In the genomic region with DNA sequence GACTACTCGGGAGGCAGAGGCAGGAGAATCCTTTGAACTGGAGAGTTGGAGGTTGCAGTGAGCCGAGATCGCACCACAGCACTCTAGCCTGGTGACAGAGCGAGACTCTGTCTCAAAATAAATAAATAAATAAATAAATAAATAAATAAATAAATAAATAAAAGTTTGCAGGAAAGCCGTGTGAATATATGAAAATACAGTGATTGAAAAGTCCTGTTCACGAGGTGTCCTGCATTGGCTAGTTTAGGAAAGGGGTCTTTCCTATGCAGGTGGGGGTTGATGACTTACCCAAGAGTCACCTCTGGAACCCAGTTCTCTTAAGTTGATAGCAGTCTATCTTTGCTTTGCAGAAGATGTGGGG, we compare ENCODE assay signal across 25 cellular contexts. TPM values are rescaled to one million over a fixed set of nuclear protein-coding genes. Genes with fewer than 3 reads are reported as not detected.
A peak's percentile ranks its signal among the peaks of the same experiment; 100 is the strongest.
DNase-seq lines count a peak whose midpoint lies in the region; ATAC-seq and TF ChIP-seq lines count a peak whose summit lies in the region.
"Had no signal": no experiment of that assay in that cellular context is flagged by ENCODE, and none has a peak within 500 bp of the region (broad histone marks: within the 10 kb centered on the region; RNA-seq: fewer than 3 reads in every experiment).

No MANE protein-coding gene starts in this region.

- intact Hi-C loops in psoas muscle (cut with DNase I) (no loop called here), testis (cut with DNase I; ENCODE audit: low total_unique reads) (no loop called here)

- DNase-seq in HFFc6 (no peak), psoas muscle (no peak), DMS 273 (lab: John Stamatoyannopoulos, UW; ENCODE audit: unreplicated experiment) (no peak), testis (no peak)
- DNase-seq in activated CD8-positive, alpha-beta T cell treated with anti-CD3 and anti-CD28 coated beads, Interleukin-2, amount 10 ng/mL, durations not matched to agents 7 days and 5 days: no peak
- DNase-seq: activated CD4-positive, alpha-beta T cell treated with anti-CD3 and anti-CD28 coated beads, Interleukin-2, amount 10 ng/mL, durations not matched to agents 24 days and 14 days; activated CD8-positive, alpha-beta memory T cell treated with anti-CD3 and anti-CD28 coated beads, Interleukin-2, amount 10 ng/mL, durations not matched to agents 7 days and 5 days; activated gamma-delta T cell treated with Interleukin-2 at 50 U/mL for 16 hours; activated naive CD8-positive, alpha-beta T cell treated with anti-CD3 and anti-CD28 coated beads, Interleukin-2, amount 10 ng/mL, durations not matched to agents 7 days and 5 days; activated T-cell treated with anti-CD3 and anti-CD28 coated beads, Interleukin-2, amount 50 U/mL, for 4 hours; C1 segment of cervical spinal cord; cerebellar nuclear complex; glutamatergic neuron; Kasumi-1; NCI-H1436 treated with DMSO at 0.1 percent for 48 hours; NCI-H774; RPMI8226; T-cell; transverse colon had no signal

- H3K27ac ChIP-seq in BLaER1 treated with 17β-estradiol and CSF1 and Interleukin-3, amounts not matched to agents 10 nM and 100 nM: no peak overlapping the region
- H3K27ac ChIP-seq in SU-DHL-6 (ENCODE audit: low read depth, low read length): peak overlapping the region; percentile 83; the same call in 1 of the 2 replicates
- peak overlapping the region; percentile 47 for H3K27ac ChIP-seq in psoas muscle
- no peak overlapping the region for H3K27ac ChIP-seq in testis
- H3K27ac ChIP-seq: right atrium auricular region, transverse colon had no signal

- TF ChIP-seq CTCF in HFFc6 (IDR thresholded peaks at IDR 0.05): no peak
- no peak for TF ChIP-seq CTCF in SU-DHL-6 (IDR thresholded peaks at IDR 0.05; ENCODE audit: insufficient read depth, low read length, poor library complexity, severe bottlenecking)
- TF ChIP-seq CTCF in psoas muscle (IDR thresholded peaks at IDR 0.05): no peak
- TF ChIP-seq CTCF in testis (IDR thresholded peaks at IDR 0.05): no peak

- no peaks in the 10 kb centered on the region for H3K9me2 ChIP-seq in SU-DHL-6 (replicated peaks; ENCODE audit: insufficient read depth, low read length)

- no peaks in the 10 kb centered on the region for H3K27me3 ChIP-seq in BLaER1 treated with 17β-estradiol and CSF1 and Interleukin-3, amounts not matched to agents 10 nM and 100 nM
- H3K27me3 ChIP-seq in SU-DHL-6 (ENCODE audit: low read length): no peaks in the 10 kb centered on the region
- H3K27me3 ChIP-seq in psoas muscle (ENCODE audit: insufficient read depth in 3 of 3, low read length in 2 of 3): no peaks in the 10 kb centered on the region
- no peaks in the 10 kb centered on the region for H3K27me3 ChIP-seq in testis
- H3K27me3 ChIP-seq: right atrium auricular region, transverse colon had no signal

- H3K36me3 ChIP-seq in BLaER1 treated with 17β-estradiol and CSF1 and Interleukin-3, amounts not matched to agents 10 nM and 100 nM: peaks cover 13 to 77% (median 48%) of the 10 kb centered on the region in 11 experiments; a peak in 19 of 22 replicates
- H3K36me3 ChIP-seq in SU-DHL-6 (ENCODE audit: low read length) (no peaks in the 10 kb centered on the region), psoas muscle (ENCODE audit: insufficient read depth in 1 of 2, low read depth in 1 of 2) (no peaks in the 10 kb centered on the region), testis (ENCODE audit: low read depth, missing control alignments) (no peaks in the 10 kb centered on the region)
- H3K36me3 ChIP-seq: right atrium auricular region, transverse colon had no signal

- H3K79me2 ChIP-seq in SU-DHL-6 (ENCODE audit: insufficient read depth, low read length): peaks cover 96% of the 10 kb centered on the region

- peaks cover 17% of the 10 kb centered on the region for H3K36me3 Mint-ChIP-seq in HFFc6 (ENCODE audit: low read depth)
- peaks cover 74% of the 10 kb centered on the region for H3K36me3 Mint-ChIP-seq in activated CD8-positive, alpha-beta T cell treated with anti-CD3 and anti-CD28 coated beads, Interleukin-2, amount 10 ng/mL, durations not matched to agents 7 days and 5 days (ENCODE audit: low read depth)

- ATAC-seq in psoas muscle (no peak), HG03442 (IDR thresholded peaks at IDR 0.05; ENCODE audit: unreplicated experiment) (no peak)
- ATAC-seq in activated CD8-positive, alpha-beta T cell treated with anti-CD3 and anti-CD28 coated beads, Interleukin-2, amount 10 ng/mL, durations not matched to agents 7 days and 5 days: no peak
- ATAC-seq: activated CD8-positive, alpha-beta memory T cell treated with anti-CD3 and anti-CD28 coated beads, Interleukin-2, amount 10 ng/mL, durations not matched to agents 7 days and 5 days; activated T-cell treated with anti-CD3 and anti-CD28 coated beads, Interleukin-2, amount 50 U/mL, for 4 hours; esophagus mucosa; T-cell had no signal

- no peak overlapping the region for H3K4me3 ChIP-seq in BLaER1 treated with 17β-estradiol and CSF1 and Interleukin-3, amounts not matched to agents 10 nM and 100 nM
- H3K4me3 ChIP-seq in SU-DHL-6 (ENCODE audit: insufficient read depth, low read length, poor library complexity, severe bottlenecking) (no peak overlapping the region), psoas muscle (peak overlapping the region; percentile 16), testis (no peak overlapping the region)
- H3K4me3 ChIP-seq: GM23248, right atrium auricular region, transverse colon had no signal

- H3K27me3 Mint-ChIP-seq in HFFc6 (ENCODE audit: insufficient read depth): no peaks in the 10 kb centered on the region
- H3K27me3 Mint-ChIP-seq in activated CD8-positive, alpha-beta T cell treated with anti-CD3 and anti-CD28 coated beads, Interleukin-2, amount 10 ng/mL, durations not matched to agents 7 days and 5 days (ENCODE audit: low read depth): no peaks in the 10 kb centered on the region
- H3K27me3 Mint-ChIP-seq: activated CD4-positive, alpha-beta T cell treated with anti-CD3 and anti-CD28 coated beads, Interleukin-2, amount 10 ng/mL, durations not matched to agents 24 days and 14 days; activated CD8-positive, alpha-beta memory T cell treated with anti-CD3 and anti-CD28 coated beads, Interleukin-2, amount 10 ng/mL, durations not matched to agents 7 days and 5 days; activated naive CD8-positive, alpha-beta T cell treated with anti-CD3 and anti-CD28 coated beads, Interleukin-2, amount 10 ng/mL, durations not matched to agents 7 days and 5 days; T-cell had no signal

- H3K9me3 ChIP-seq in BLaER1 treated with 17β-estradiol and CSF1 and Interleukin-3, amounts not matched to agents 10 nM and 100 nM (replicated peaks in 1 of 11): no peaks in the 10 kb centered on the region
- H3K9me3 ChIP-seq in SU-DHL-6 (ENCODE audit: insufficient read depth, low read length) (no peaks in the 10 kb centered on the region), psoas muscle (no peaks in the 10 kb centered on the region), testis (no peaks in the 10 kb centered on the region)
- H3K9me3 ChIP-seq: right atrium auricular region, transverse colon had no signal

- H4K20me1 ChIP-seq in BLaER1 treated with 17β-estradiol and CSF1 and Interleukin-3, amounts not matched to agents 10 nM and 100 nM: peaks cover 97 to 100% (median 100%) of the 10 kb centered on the region in 11 experiments
- H4K20me1 ChIP-seq in SU-DHL-6 (ENCODE audit: low read depth, low read length): peaks cover 31% of the 10 kb centered on the region

- no peak for TF ChIP-seq POLR2A in testis (IDR thresholded peaks at IDR 0.05)

- peaks cover 96% of the 10 kb centered on the region for H3K4me1 Mint-ChIP-seq in HFFc6 (ENCODE audit: low read depth)
- peaks cover 86% of the 10 kb centered on the region for H3K4me1 Mint-ChIP-seq in activated CD8-positive, alpha-beta T cell treated with anti-CD3 and anti-CD28 coated beads, Interleukin-2, amount 10 ng/mL, durations not matched to agents 7 days and 5 days (ENCODE audit: low read depth)

- no peak overlapping the region for H2AFZ ChIP-seq in SU-DHL-6 (ENCODE audit: low read depth, low read length, severe bottlenecking)
- H2AFZ ChIP-seq: GM23248 had no signal

- peak overlapping the region in 2 of 11 experiments; percentile 7 to 20; a peak in 1 of 22 replicates for H3K9ac ChIP-seq in BLaER1 treated with 17β-estradiol and CSF1 and Interleukin-3, amounts not matched to agents 10 nM and 100 nM
- no peak overlapping the region for H3K9ac ChIP-seq in SU-DHL-6 (ENCODE audit: low read length)
- H3K9ac ChIP-seq: GM23248 had no signal

- POLR2A ChIA-PET in activated CD8-positive, alpha-beta T cell treated with anti-CD3 and anti-CD28 coated beads, Interleukin-2, amount 10 ng/mL, durations not matched to agents 7 days and 5 days (lab: Charles Lee): no interaction called here

- H3F3A ChIP-seq in SU-DHL-6 (ENCODE audit: insufficient read depth): peaks cover 35% of the 10 kb centered on the region

- peak overlapping the region; percentile 57 to 99 (median 86) for H3K4me2 ChIP-seq in BLaER1 treated with 17β-estradiol and CSF1 and Interleukin-3, amounts not matched to agents 10 nM and 100 nM
- H3K4me2 ChIP-seq in SU-DHL-6 (ENCODE audit: low read depth, low read length, poor library complexity, severe bottlenecking): peak overlapping the region; percentile 88

- H3K9me3 Mint-ChIP-seq in HFFc6: no peaks in the 10 kb centered on the region
- H3K9me3 Mint-ChIP-seq in activated CD8-positive, alpha-beta T cell treated with anti-CD3 and anti-CD28 coated beads, Interleukin-2, amount 10 ng/mL, durations not matched to agents 7 days and 5 days (ENCODE audit: insufficient read depth): no peaks in the 10 kb centered on the region
- H3K9me3 Mint-ChIP-seq: activated CD4-positive, alpha-beta T cell treated with anti-CD3 and anti-CD28 coated beads, Interleukin-2, amount 10 ng/mL, durations not matched to agents 24 days and 14 days; activated naive CD8-positive, alpha-beta T cell treated with anti-CD3 and anti-CD28 coated beads, Interleukin-2, amount 10 ng/mL, durations not matched to agents 7 days and 5 days; activated T-cell treated with anti-CD3 and anti-CD28 coated beads, Interleukin-2, amount 50 U/mL, for 4 hours; T-cell had no signal

- CTCF ChIA-PET in activated CD8-positive, alpha-beta T cell treated with anti-CD3 and anti-CD28 coated beads, Interleukin-2, amount 10 ng/mL, durations not matched to agents 7 days and 5 days (lab: Charles Lee): no interaction called here

- H3K27ac Mint-ChIP-seq in HFFc6: peak overlapping the region; percentile 25
- no peak overlapping the region for H3K27ac Mint-ChIP-seq in activated CD8-positive, alpha-beta T cell treated with anti-CD3 and anti-CD28 coated beads, Interleukin-2, amount 10 ng/mL, durations not matched to agents 7 days and 5 days

- peaks cover 87 to 100% (median 99%) of the 10 kb centered on the region in 10 experiments for H3K4me1 ChIP-seq in BLaER1 treated with 17β-estradiol and CSF1 and Interleukin-3, amounts not matched to agents 10 nM and 100 nM
- H3K4me1 ChIP-seq in psoas muscle: peaks cover 97% of the 10 kb centered on the region
- H3K4me1 ChIP-seq in testis: peaks cover 38% of the 10 kb centered on the region

- H3K4me3 Mint-ChIP-seq in HFFc6: no peak overlapping the region
- no peak overlapping the region for H3K4me3 Mint-ChIP-seq in activated CD8-positive, alpha-beta T cell treated with anti-CD3 and anti-CD28 coated beads, Interleukin-2, amount 10 ng/mL, durations not matched to agents 7 days and 5 days
- H3K4me3 Mint-ChIP-seq: activated CD4-positive, alpha-beta T cell treated with anti-CD3 and anti-CD28 coated beads, Interleukin-2, amount 10 ng/mL, durations not matched to agents 24 days and 14 days; activated CD8-positive, alpha-beta memory T cell treated with anti-CD3 and anti-CD28 coated beads, Interleukin-2, amount 10 ng/mL, durations not matched to agents 7 days and 5 days; activated naive CD8-positive, alpha-beta T cell treated with anti-CD3 and anti-CD28 coated beads, Interleukin-2, amount 10 ng/mL, durations not matched to agents 7 days and 5 days had no signal

- WGBS in psoas muscle, 3 donors: 79 to 86% (median 83%) methylated on average over 6 of the region's 6 CpGs
- 87 to 92% methylated on average over 6 of the region's 6 CpGs for WGBS in testis, 2 donors

RNA-seq across cellular contexts. Expression of gene TENT4A, which starts 7.3 kb away (rescaled TPM):
- total RNA-seq in HFFc6 (2021; fragmentation: NEBNext Ultra II Directional; extraction: Animal tissue kit (Norgen Biotek cat#: 25700)): 10 to 100 TPM; 19.8 to 23.8 (median 21.7) TPM
- total RNA-seq in psoas muscle: 10 to 100 TPM in 3 of 4 donors, 1 to 10 TPM in 1; 8.7 to 19.2 (median 15.2) TPM
- 10 to 100 TPM in 1 of 3 donors, 1 to 10 TPM in 2; 5.0 to 12.7 (median 8.0) TPM for polyA plus RNA-seq in psoas muscle
- 10 to 100 TPM; 46.2 to 51.3 TPM for total RNA-seq in testis
- 23.1 TPM for polyA plus RNA-seq in testis (ENCODE audit: insufficient read depth, low read depth, low replicate concordance)
- total RNA-seq in activated CD8-positive, alpha-beta T cell treated with anti-CD3 and anti-CD28 coated beads, Interleukin-2, amount 10 ng/mL, durations not matched to agents 7 days and 5 days: 10 to 100 TPM; 43.1 to 45.5 TPM

Comparison
In these comparisons a context has a peak if more than half of its experiments do, and no peak if none do; other contexts are left out.
1. H3K27ac ChIP-seq: peak in SU-DHL-6 (single experiment) and psoas muscle (single experiment); none in BLaER1 treated with 17β-estradiol and CSF1 and Interleukin-3, amounts not matched to agents 10 nM and 100 nM (0 of 11) and testis (0 of 2).